In genomic region chr16:17471745-17472075, GRCh38 we compare ENCODE assay signal across 9 cellular contexts. TPM values are rescaled to one million over a fixed set of nuclear protein-coding genes. Genes with fewer than 3 reads are reported as not detected.
A peak's percentile ranks its signal among the peaks of the same experiment; 100 is the strongest.
DNase-seq lines count a peak whose midpoint lies in the region; TF ChIP-seq lines count a peak whose summit lies in the region.
"Had no signal": no experiment of that assay in that cellular context is flagged by ENCODE, and none has a peak within 500 bp of the region (broad histone marks: within the 10 kb centered on the region; RNA-seq: fewer than 3 reads in every experiment).

No MANE protein-coding gene starts in this region.

- H3K27ac ChIP-seq in hepatocyte, result peak overlapping the region; percentile 82
- peak overlapping the region; percentile 65 to 91 (median 86) for H3K27ac ChIP-seq in stomach

- H3K9me3 ChIP-seq in hepatocyte (ENCODE audit: low read depth) (no peaks in the 10 kb centered on the region), stomach (no peaks in the 10 kb centered on the region)

- H3K36me3 ChIP-seq in hepatocyte (replicated peaks; ENCODE audit: insufficient read depth, low read depth), result no peaks in the 10 kb centered on the region
- H3K36me3 ChIP-seq in stomach, result no peaks in the 10 kb centered on the region

- H3K79me2 ChIP-seq in hepatocyte, result peaks cover 16% of the 10 kb centered on the region

- no peak overlapping the region for H2AFZ ChIP-seq in hepatocyte

- no peak for TF ChIP-seq CTCF in hepatocyte (IDR thresholded peaks at IDR 0.05; ENCODE audit: poor library complexity)
- TF ChIP-seq CTCF in stomach (IDR thresholded peaks at IDR 0.05), result no peak

- H4K20me1 ChIP-seq in hepatocyte (ENCODE audit: insufficient read depth, poor library complexity, severe bottlenecking), result no peaks in the 10 kb centered on the region

- H3K9me2 ChIP-seq in hepatocyte (replicated peaks; ENCODE audit: insufficient read depth), result no peaks in the 10 kb centered on the region

- intact Hi-C loops in activated CD4-positive, alpha-beta memory T cell treated with anti-CD3 and anti-CD28 coated beads for 36 hours (cut with micrococcal nuclease), result loop anchor here (2.0 to 10.0 kb wide), 5 partner anchors 55 to 607 kb away; no protein-coding TSS in a partner anchor
- intact Hi-C loops in stomach (cut with DNase I; ENCODE audit: low total_unique reads), result no loop called here

- peaks cover 23% of the 10 kb centered on the region for H3K4me1 ChIP-seq in hepatocyte (ENCODE audit: insufficient read depth)
- H3K4me1 ChIP-seq in stomach, result peaks cover 19 to 58% (median 40%) of the 10 kb centered on the region in 4 donors

- WGBS in hepatocyte (ENCODE audit: low lambda C conversion rate, missing lambda C conversion rate), result 63% methylated on average over 8 of the region's 8 CpGs
- WGBS in stomach, 5 donors, result 62 to 77% (median 65%) methylated on average over 8 of the region's 8 CpGs

- TF ChIP-seq POLR2A in stomach (IDR thresholded peaks at IDR 0.05), result no peak

- TF ChIP-seq EP300 in stomach (IDR thresholded peaks at IDR 0.05), result no peak

- CTCF ChIA-PET in activated CD4-positive, alpha-beta memory T cell treated with anti-CD3 and anti-CD28 coated beads for 36 hours (lab: Charles Lee), result no interaction called here

- H3K4me3 Mint-ChIP-seq in activated CD4-positive, alpha-beta memory T cell treated with anti-CD3 and anti-CD28 coated beads for 36 hours, result no peak overlapping the region

- H3K36me3 Mint-ChIP-seq in activated CD4-positive, alpha-beta memory T cell treated with anti-CD3 and anti-CD28 coated beads for 36 hours, result no peaks in the 10 kb centered on the region

- H3K4me2 ChIP-seq in hepatocyte, result peak overlapping the region; percentile 83

- POLR2A ChIA-PET in activated CD4-positive, alpha-beta memory T cell treated with anti-CD3 and anti-CD28 coated beads for 36 hours (lab: Charles Lee), result no interaction called here

- DNase-seq in NCI-H2171 treated with DMSO at 0.1 percent for 48 hours (lab: John Stamatoyannopoulos, UW) (peak; percentile 33), NCI-H2171 (lab: John Stamatoyannopoulos, UW) (no peak), hepatocyte (ENCODE audit: low spot score) (no peak), stomach (no peak), NCI-H82 (lab: John Stamatoyannopoulos, UW) (no peak), hypothalamus (lab: John Stamatoyannopoulos, UW) (no peak), NCI-H1105 treated with DMSO at 0.1 percent for 48 hours (lab: John Stamatoyannopoulos, UW) (no peak)
- no peak for DNase-seq in activated CD4-positive, alpha-beta memory T cell treated with anti-CD3 and anti-CD28 coated beads for 36 hours
- DNase-seq: 8988T had no signal

- peak overlapping the region; percentile 11 for H3K27ac Mint-ChIP-seq in activated CD4-positive, alpha-beta memory T cell treated with anti-CD3 and anti-CD28 coated beads for 36 hours

- H3K9me3 Mint-ChIP-seq in activated CD4-positive, alpha-beta memory T cell treated with anti-CD3 and anti-CD28 coated beads for 36 hours, result no peaks in the 10 kb centered on the region

- H3K27me3 ChIP-seq in hepatocyte, result no peaks in the 10 kb centered on the region
- H3K27me3 ChIP-seq in stomach, result peaks cover 0 to 41% (median 0%) of the 10 kb centered on the region in 3 donors

- peaks cover 59% of the 10 kb centered on the region for H3K4me1 Mint-ChIP-seq in activated CD4-positive, alpha-beta memory T cell treated with anti-CD3 and anti-CD28 coated beads for 36 hours (ENCODE audit: low read depth)

- no peak overlapping the region for H3K4me3 ChIP-seq in hepatocyte
- no peak overlapping the region for H3K4me3 ChIP-seq in stomach

- peaks cover 3% of the 10 kb centered on the region for H3K27me3 Mint-ChIP-seq in activated CD4-positive, alpha-beta memory T cell treated with anti-CD3 and anti-CD28 coated beads for 36 hours

RNA-seq across cellular contexts. Expression of gene XYLT1, which starts 0.9 kb away (rescaled TPM):
- 1 to 10 TPM; 6.2 to 6.8 TPM for total RNA-seq in activated CD4-positive, alpha-beta memory T cell treated with anti-CD3 and anti-CD28 coated beads for 36 hours
- 12.5 and 13.7 TPM in 2 replicates for total RNA-seq in hepatocyte
- 6.9 TPM in 2 replicates for polyA plus RNA-seq in hepatocyte
- 10 to 100 TPM in 3 of 5 donors, 1 to 10 TPM in 2; 9.4 to 59.5 (median 10.7) TPM for total RNA-seq in stomach
- polyA plus RNA-seq in stomach, result 1 to 10 TPM in 2 of 3 donors, under 1 TPM in 1; 0.87 to 1.1 (median 1.0) TPM
